Comparison of ENCODE assay signal across 8 cellular contexts in the genomic region with DNA sequence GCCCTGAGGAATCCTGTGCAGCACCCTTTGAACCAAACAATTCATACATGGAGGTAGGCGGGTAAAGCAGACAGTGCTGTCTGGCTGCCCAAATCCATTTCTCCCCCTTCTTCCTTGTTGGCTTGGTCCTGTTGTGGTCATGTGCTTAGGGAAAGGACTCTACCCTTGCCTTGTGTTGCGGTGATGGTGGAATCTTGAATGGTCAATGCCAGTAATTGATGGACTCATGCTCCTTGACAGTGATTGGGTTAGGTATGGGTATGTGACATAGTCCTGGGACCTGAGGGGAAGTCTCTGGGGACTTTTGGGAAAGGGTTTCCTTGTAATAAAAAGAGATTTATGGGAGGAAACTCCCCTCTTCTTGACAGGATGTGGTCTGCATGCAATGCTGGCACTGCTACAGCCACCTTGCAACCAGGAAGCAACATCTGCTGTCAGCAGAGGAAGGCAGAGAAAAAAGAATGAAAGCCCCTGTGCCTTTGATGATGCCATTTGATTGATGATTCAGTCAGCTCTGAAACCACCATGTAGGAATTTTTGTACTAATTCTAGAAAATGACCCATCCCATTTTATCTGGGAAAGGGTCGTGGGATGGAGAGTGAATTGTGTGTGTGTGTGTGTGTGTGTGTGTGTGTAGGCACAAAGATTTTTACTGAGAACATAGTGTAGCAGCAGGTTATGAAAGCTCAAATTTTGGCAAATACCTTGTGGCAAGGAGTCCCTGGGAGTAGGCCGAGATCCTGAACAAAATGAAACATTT. TPM values are rescaled to one million over a fixed set of nuclear protein-coding genes. Genes with fewer than 3 reads are reported as not detected.
DNase-seq lines count a peak whose midpoint lies in the region; ATAC-seq, FAIRE-seq and TF ChIP-seq lines count a peak whose summit lies in the region.

No MANE protein-coding gene starts in this region.

- H2AFZ ChIP-seq in endothelial cell of umbilical vein (ENCODE audit: low read depth, low read length): no peak overlapping the region

- POLR2A ChIA-PET in endothelial cell of umbilical vein (lab: Charles Lee): no interaction called here

- peak overlapping the region in 4 of 11 experiments; percentile 6 to 53 (median 25); a peak in 4 of 22 replicates for H3K9ac ChIP-seq in BLaER1 treated with 17β-estradiol and CSF1 and Interleukin-3, amounts not matched to agents 10 nM and 100 nM
- no peak overlapping the region for H3K9ac ChIP-seq in endothelial cell of umbilical vein (replicated peaks; ENCODE audit: extremely low read depth, insufficient read depth, low read length)

- H3K4me1 ChIP-seq in BLaER1 treated with 17β-estradiol and CSF1 and Interleukin-3, amounts not matched to agents 10 nM and 100 nM: peaks cover 44 to 56% (median 49%) of the 10 kb centered on the region in 10 experiments
- H3K4me1 ChIP-seq in endothelial cell of umbilical vein (ENCODE audit: control insufficient read depth, extremely low read depth, insufficient read depth, low read length): no peaks in the 10 kb centered on the region
- H3K4me1 ChIP-seq in prostate gland (replicated peaks): no peaks in the 10 kb centered on the region

- 0 out of 20 replicates have a peak overlapping the region, but pooled peaks of 1 of the 10 experiments have one; percentile 5 for H3K4me3 ChIP-seq in BLaER1 treated with 17β-estradiol and CSF1 and Interleukin-3, amounts not matched to agents 10 nM and 100 nM
- no peak overlapping the region for H3K4me3 ChIP-seq in HFF-Myc (replicated peaks; ENCODE audit: low read depth, low read length)
- H3K4me3 ChIP-seq in endothelial cell of umbilical vein (replicated peaks in 1 of 3; ENCODE audit: insufficient read depth in 1 of 3, low read depth in 1 of 3, low read length in 3 of 3): no peak overlapping the region
- H3K4me3 ChIP-seq in prostate gland: no peak overlapping the region

- TF ChIP-seq CTCF in HFF-Myc (IDR thresholded peaks at IDR 0.05; ENCODE audit: low read depth, low read length, missing control alignments): no peak
- TF ChIP-seq CTCF in endothelial cell of umbilical vein (IDR thresholded peaks at IDR 0.05; ENCODE audit: extremely low read depth in 1 of 2, insufficient read depth in 1 of 2, low read depth in 1 of 2, low read length in 2 of 2): no peak
- TF ChIP-seq CTCF in prostate gland (IDR thresholded peaks at IDR 0.05): no peak

- BruUV-seq in endothelial cell of umbilical vein (replicated peaks; lab: Mats Ljungman, UMichigan): no TSS peak

- CTCF ChIA-PET in endothelial cell of umbilical vein (lab: Charles Lee): no interaction called here

- dilution Hi-C loops in endothelial cell of umbilical vein (cut with MboI; ENCODE audit: extremely low pct_ligation_motif_present, low sequenced_read_pairs): no loop called here

- H3K27ac ChIP-seq in BLaER1 treated with 17β-estradiol and CSF1 and Interleukin-3, amounts not matched to agents 10 nM and 100 nM: peak overlapping the region in 9 of 11 experiments; percentile 59 to 71 (median 66); a peak in 18 of 22 replicates
- H3K27ac ChIP-seq in endothelial cell of umbilical vein (ENCODE audit: insufficient read depth, low read depth, low read length): no peak overlapping the region
- no peak overlapping the region for H3K27ac ChIP-seq in prostate gland

- peaks cover 7 to 36% (median 15%) of the 10 kb centered on the region in 11 experiments; a peak in 17 of 22 replicates for H3K9me3 ChIP-seq in BLaER1 treated with 17β-estradiol and CSF1 and Interleukin-3, amounts not matched to agents 10 nM and 100 nM (replicated peaks in 1 of 11)
- H3K9me3 ChIP-seq in endothelial cell of umbilical vein (replicated peaks; ENCODE audit: control insufficient read depth, insufficient read depth, low read length): no peaks in the 10 kb centered on the region
- H3K9me3 ChIP-seq in prostate gland: no peaks in the 10 kb centered on the region

- H3K27me3 ChIP-seq in BLaER1 treated with 17β-estradiol and CSF1 and Interleukin-3, amounts not matched to agents 10 nM and 100 nM: peaks cover 30 to 60% (median 49%) of the 10 kb centered on the region in 11 experiments
- H3K27me3 ChIP-seq in endothelial cell of umbilical vein (ENCODE audit: control insufficient read depth in 2 of 2, insufficient read depth in 2 of 2, low read length in 2 of 2) (no peaks in the 10 kb centered on the region), prostate gland (replicated peaks; ENCODE audit: insufficient read depth) (no peaks in the 10 kb centered on the region)

- FAIRE-seq in endothelial cell of umbilical vein (lab: Jason Lieb, UNC): peak; percentile 46

- no peaks in the 10 kb centered on the region for H3K9me1 ChIP-seq in endothelial cell of umbilical vein (replicated peaks; ENCODE audit: control insufficient read depth, extremely low read depth, insufficient read depth, low read length)

- H3K36me3 ChIP-seq in BLaER1 treated with 17β-estradiol and CSF1 and Interleukin-3, amounts not matched to agents 10 nM and 100 nM: no peaks in the 10 kb centered on the region
- H3K36me3 ChIP-seq in endothelial cell of umbilical vein (ENCODE audit: control insufficient read depth in 2 of 2, extremely low read depth in 1 of 2, insufficient read depth in 2 of 2, low read length in 2 of 2) (no peaks in the 10 kb centered on the region), prostate gland (no peaks in the 10 kb centered on the region)

- no peaks in the 10 kb centered on the region for H3K79me2 ChIP-seq in endothelial cell of umbilical vein (ENCODE audit: control insufficient read depth, insufficient read depth, low read length)

- intact Hi-C loops in endothelial cell of umbilical vein (cut with micrococcal nuclease) (no loop called here), prostate gland (cut with DNase I) (no loop called here)

- H4K20me1 ChIP-seq in BLaER1 treated with 17β-estradiol and CSF1 and Interleukin-3, amounts not matched to agents 10 nM and 100 nM: 0 out of 22 replicates have a peak, but pooled peaks cover 0 to 7% (median 0%) of the 10 kb centered on the region in 11 experiments
- H4K20me1 ChIP-seq in endothelial cell of umbilical vein (replicated peaks; ENCODE audit: control insufficient read depth, extremely low read depth, insufficient read depth, low read length): no peaks in the 10 kb centered on the region

- peak; percentile 25 for DNase-seq in HFF-Myc (ENCODE audit: extremely low read depth, low read depth)
- DNase-seq in T-helper 22 cell (ENCODE audit: low read depth): peak; percentile 53
- peak; percentile 1 for DNase-seq in endothelial cell of umbilical vein (ENCODE audit: low read depth, low spot score)
- DNase-seq in LoVo (ENCODE audit: low spot score): no peak
- no peak for DNase-seq in prostate gland (ENCODE audit: low spot score)

- no peak for TF ChIP-seq POLR2A in endothelial cell of umbilical vein (IDR thresholded peaks at IDR 0.05; ENCODE audit: low read depth, low read length)
- no peak for TF ChIP-seq POLR2A in prostate gland (IDR thresholded peaks at IDR 0.05)

- 62% methylated on average over 4 of the region's 4 CpGs for WGBS in prostate gland

- ATAC-seq in HG02973 (IDR thresholded peaks at IDR 0.05; ENCODE audit: unreplicated experiment): no peak
- ATAC-seq in HG02623 (IDR thresholded peaks at IDR 0.05; ENCODE audit: unreplicated experiment): no peak

- H3K4me2 ChIP-seq in BLaER1 treated with 17β-estradiol and CSF1 and Interleukin-3, amounts not matched to agents 10 nM and 100 nM: peak overlapping the region; percentile 63 to 82 (median 74)
- no peak overlapping the region for H3K4me2 ChIP-seq in endothelial cell of umbilical vein (ENCODE audit: insufficient read depth, low read length)

TF ChIP-seq in endothelial cell of umbilical vein, 7 proteins besides CTCF, POLR2A, EP300 and RAD21:
- TF ChIP-seq GATA2 (IDR thresholded peaks at IDR 0.05; ENCODE audit: insufficient read depth, insufficient read length, low read depth, low read length) (no peak), FOS (IDR thresholded peaks at IDR 0.05; ENCODE audit: borderline replicate concordance, insufficient read depth, low read length) (no peak), MYC (IDR thresholded peaks at IDR 0.05; ENCODE audit: low read depth, low read length) (no peak), JUN (IDR thresholded peaks at IDR 0.05; ENCODE audit: borderline replicate concordance, insufficient read depth, insufficient read length, low read depth) (no peak), EZH2 (IDR thresholded peaks at IDR 0.05; ENCODE audit: borderline replicate concordance, low read depth, low read length, severe bottlenecking) (no peak), POLR2AphosphoS5 (IDR thresholded peaks at IDR 0.05; ENCODE audit: insufficient read depth, low read depth, low read length) (no peak)
- TF ChIP-seq, protein P1, sequence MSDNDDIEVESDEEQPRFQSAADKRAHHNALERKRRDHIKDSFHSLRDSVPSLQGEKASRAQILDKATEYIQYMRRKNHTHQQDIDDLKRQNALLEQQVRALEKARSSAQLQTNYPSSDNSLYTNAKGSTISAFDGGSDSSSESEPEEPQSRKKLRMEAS (IDR thresholded peaks at IDR 0.05; ENCODE audit: insufficient read depth, insufficient read length): no peak

RNA-seq across cellular contexts. Expression of a gene that starts 30.0 kb away (rescaled TPM):
- 193 and 210 TPM in 2 replicates for total RNA-seq in endothelial cell of umbilical vein
- 66.6 and 81.8 TPM in 2 replicates for polyA plus RNA-seq in endothelial cell of umbilical vein
- polyA plus RNA-seq in endothelial cell of umbilical vein (2011; cell fraction: cytosol; rRNA removed): 72.3 TPM in 2 replicates
- polyA plus RNA-seq in endothelial cell of umbilical vein (2011; cell fraction: nucleus; rRNA removed): 207 and 232 TPM in 2 replicates
- 107 and 113 TPM in 2 replicates for polyA plus RNA-seq in endothelial cell of umbilical vein (2012)
- polyA minus RNA-seq in endothelial cell of umbilical vein: 367 and 452 TPM in 2 replicates
- 244 TPM for polyA minus RNA-seq in endothelial cell of umbilical vein (2011; cell fraction: cytosol; rRNA and poly(A)+ RNA removed)
- 265 and 410 TPM in 2 replicates for polyA minus RNA-seq in endothelial cell of umbilical vein (2011; cell fraction: nucleus; rRNA and poly(A)+ RNA removed)
- 100 to 1,000 TPM; 107 to 206 TPM for total RNA-seq in prostate gland

Comparison
In these comparisons a context has a peak if more than half of its experiments do, and no peak if none do; other contexts are left out.
1. H3K27ac ChIP-seq: peak in BLaER1 treated with 17β-estradiol and CSF1 and Interleukin-3, amounts not matched to agents 10 nM and 100 nM (9 of 11); none in endothelial cell of umbilical vein (single experiment) and prostate gland (0 of 2).
2. DNase-seq: peak in HFF-Myc (single experiment), T-helper 22 cell (single experiment) and endothelial cell of umbilical vein (single experiment); none in LoVo (single experiment) and prostate gland (single experiment).